Comparison of ENCODE assay signal across 8 cellular contexts in genomic region chr7:152435384-152436278, GRCh38. TPM values are rescaled to one million over a fixed set of nuclear protein-coding genes. Genes with fewer than 3 reads are reported as not detected.
DNase-seq lines count a peak whose midpoint lies in the region; ATAC-seq and TF ChIP-seq lines count a peak whose summit lies in the region.

Gene KMT2C, minus strand, starts transcription at chr7:152436003. Its CDS starts 217 bp downstream, at chr7:152435786.

- peak within 1 kb of the TSS; percentile 68 to 99 (median 76) for H3K4me3 ChIP-seq in adrenal gland
- peak within 1 kb of the TSS; percentile 87 for H3K4me3 ChIP-seq in psoas muscle

- TF ChIP-seq POLR2A in adrenal gland (IDR thresholded peaks at IDR 0.05), result peak in 1 of 2 donors; percentile 11

- peak within 1 kb of the TSS; percentile 87 to 100 (median 94) for H3K27ac ChIP-seq in adrenal gland
- peak within 1 kb of the TSS; percentile 96 for H3K27ac ChIP-seq in psoas muscle

- ATAC-seq in HG03342 (IDR thresholded peaks at IDR 0.05; ENCODE audit: unreplicated experiment) (peak; percentile 16), SK-N-SH treated with all-trans-retinoic acid at 6 μM for 48 hours (peak; percentile 15; the same call in 2 of the 3 replicates), left ventricle myocardium superior (peak; percentile 44), psoas muscle (peak; percentile 34 to 51 (median 44))

- DNase-seq in NCI-H2227 (lab: John Stamatoyannopoulos, UW; ENCODE audit: unreplicated experiment) (peak; percentile 88), NCI-H2227 treated with DMSO at 0.1 percent for 48 hours (lab: John Stamatoyannopoulos, UW) (no peak), adrenal gland (peak; percentile 56 to 79 (median 65)), left ventricle myocardium superior (peak; percentile 82), psoas muscle (peak; percentile 70 to 82), KG1 (lab: John Stamatoyannopoulos, UW) (no peak)

- WGBS in adrenal gland, 4 donors, result 0 to 1% (median 1%) methylated on average over 14 to 127 of the region's 136 CpGs
- WGBS in psoas muscle, 3 donors, result 0 to 1% (median 1%) methylated on average over 30 to 130 of the region's 136 CpGs

- H3K4me1 ChIP-seq in adrenal gland (replicated peaks in 1 of 2) (peaks cover 14 to 40% of the 10 kb centered on the region in 2 donors), psoas muscle (peaks cover 38% of the 10 kb centered on the region)

- intact Hi-C loops in adrenal gland (cut with DNase I), result no loop called here
- intact Hi-C loops in left ventricle myocardium superior (cut with micrococcal nuclease), result no loop called here
- intact Hi-C loops in psoas muscle (cut with DNase I), result loop anchor here in 1 of 2 donors (2.0 kb wide), 1 partner anchor 27 kb away; no protein-coding TSS in a partner anchor

- H3K27me3 ChIP-seq in adrenal gland (no peaks in the 10 kb centered on the region), psoas muscle (ENCODE audit: insufficient read depth in 3 of 3, low read length in 2 of 3) (no peaks in the 10 kb centered on the region)

- H3K9me3 ChIP-seq in adrenal gland (replicated peaks in 1 of 3), result no peaks in the 10 kb centered on the region
- H3K9me3 ChIP-seq in psoas muscle, result no peaks in the 10 kb centered on the region

- no peak for TF ChIP-seq CTCF in adrenal gland (IDR thresholded peaks at IDR 0.05)
- TF ChIP-seq CTCF in psoas muscle (IDR thresholded peaks at IDR 0.05), result no peak

- no peaks in the 10 kb centered on the region for H3K36me3 ChIP-seq in adrenal gland (replicated peaks in 1 of 2)
- H3K36me3 ChIP-seq in psoas muscle (ENCODE audit: insufficient read depth in 1 of 2, low read depth in 1 of 2), result no peaks in the 10 kb centered on the region

TF ChIP-seq in SK-N-SH treated with all-trans-retinoic acid at 6 μM for 48 hours, 23 proteins besides CTCF, POLR2A, EP300 and RAD21:
- no peak for TF ChIP-seq ZC3H10 (CRISPR knock-in tag; IDR thresholded peaks at IDR 0.05)
- no peak for TF ChIP-seq PPARA (CRISPR knock-in tag; IDR thresholded peaks at IDR 0.05; ENCODE audit: borderline replicate concordance)
- TF ChIP-seq, protein P1, sequence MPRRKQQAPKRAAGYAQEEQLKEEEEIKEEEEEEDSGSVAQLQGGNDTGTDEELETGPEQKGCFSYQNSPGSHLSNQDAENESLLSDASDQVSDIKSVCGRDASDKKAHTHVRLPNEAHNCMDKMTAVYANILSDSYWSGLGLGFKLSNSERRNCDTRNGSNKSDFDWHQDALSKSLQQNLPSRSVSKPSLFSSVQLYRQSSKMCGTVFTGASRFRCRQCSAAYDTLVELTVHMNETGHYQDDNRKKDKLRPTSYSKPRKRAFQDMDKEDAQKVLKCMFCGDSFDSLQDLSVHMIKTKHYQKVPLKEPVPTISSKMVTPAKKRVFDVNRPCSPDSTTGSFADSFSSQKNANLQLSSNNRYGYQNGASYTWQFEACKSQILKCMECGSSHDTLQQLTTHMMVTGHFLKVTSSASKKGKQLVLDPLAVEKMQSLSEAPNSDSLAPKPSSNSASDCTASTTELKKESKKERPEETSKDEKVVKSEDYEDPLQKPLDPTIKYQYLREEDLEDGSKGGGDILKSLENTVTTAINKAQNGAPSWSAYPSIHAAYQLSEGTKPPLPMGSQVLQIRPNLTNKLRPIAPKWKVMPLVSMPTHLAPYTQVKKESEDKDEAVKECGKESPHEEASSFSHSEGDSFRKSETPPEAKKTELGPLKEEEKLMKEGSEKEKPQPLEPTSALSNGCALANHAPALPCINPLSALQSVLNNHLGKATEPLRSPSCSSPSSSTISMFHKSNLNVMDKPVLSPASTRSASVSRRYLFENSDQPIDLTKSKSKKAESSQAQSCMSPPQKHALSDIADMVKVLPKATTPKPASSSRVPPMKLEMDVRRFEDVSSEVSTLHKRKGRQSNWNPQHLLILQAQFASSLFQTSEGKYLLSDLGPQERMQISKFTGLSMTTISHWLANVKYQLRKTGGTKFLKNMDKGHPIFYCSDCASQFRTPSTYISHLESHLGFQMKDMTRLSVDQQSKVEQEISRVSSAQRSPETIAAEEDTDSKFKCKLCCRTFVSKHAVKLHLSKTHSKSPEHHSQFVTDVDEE (CRISPR knock-in tag; IDR thresholded peaks at IDR 0.05), result no peak
- no peak for TF ChIP-seq ZNF70 (CRISPR knock-in tag; IDR thresholded peaks at IDR 0.05)
- TF ChIP-seq ZNF565 (CRISPR knock-in tag; conservative IDR thresholded peaks at IDR 0.05; ENCODE audit: low read depth), result no peak
- TF ChIP-seq OSR1 (CRISPR knock-in tag; IDR thresholded peaks at IDR 0.05), result no peak
- no peak for TF ChIP-seq ARNTL (CRISPR knock-in tag; IDR thresholded peaks at IDR 0.05; ENCODE audit: borderline replicate concordance, low read depth)
TF ChIP-seq in SK-N-SH treated with all-trans-retinoic acid at 6 μM for 48 hours: peak in this region for 0.

RNA-seq across cellular contexts. Expression of gene KMT2C, which starts in this region (rescaled TPM):
- total RNA-seq in adrenal gland (100 to 1,000 TPM in 1 of 8 donors, 10 to 100 TPM in 7; 35.8 to 105 (median 69.9) TPM), left ventricle myocardium superior (40.2 TPM), psoas muscle (10 to 100 TPM; 45.7 to 82.3 (median 62.6) TPM)
- polyA plus RNA-seq in adrenal gland (10 to 100 TPM in 2 of 3 donors, 1 to 10 TPM in 1; 6.9 to 27.4 (median 16.9) TPM), psoas muscle (10 to 100 TPM in 1 of 3 donors, 1 to 10 TPM in 2; 5.8 to 24.9 (median 8.8) TPM)

Comparison
In these comparisons a context has a peak if more than half of its experiments do, and no peak if none do; other contexts are left out.
1. DNase-seq: peak in NCI-H2227 (single experiment), adrenal gland (7 of 7), left ventricle myocardium superior (single experiment) and psoas muscle (2 of 2); none in NCI-H2227 treated with DMSO at 0.1 percent for 48 hours (single experiment) and KG1 (single experiment).
2. Peak in every context shown above with its lines, with median percentiles within 50 percentile points of each other: ATAC-seq.